Comparison of ENCODE assay signal across 21 cellular contexts in the genomic region with DNA sequence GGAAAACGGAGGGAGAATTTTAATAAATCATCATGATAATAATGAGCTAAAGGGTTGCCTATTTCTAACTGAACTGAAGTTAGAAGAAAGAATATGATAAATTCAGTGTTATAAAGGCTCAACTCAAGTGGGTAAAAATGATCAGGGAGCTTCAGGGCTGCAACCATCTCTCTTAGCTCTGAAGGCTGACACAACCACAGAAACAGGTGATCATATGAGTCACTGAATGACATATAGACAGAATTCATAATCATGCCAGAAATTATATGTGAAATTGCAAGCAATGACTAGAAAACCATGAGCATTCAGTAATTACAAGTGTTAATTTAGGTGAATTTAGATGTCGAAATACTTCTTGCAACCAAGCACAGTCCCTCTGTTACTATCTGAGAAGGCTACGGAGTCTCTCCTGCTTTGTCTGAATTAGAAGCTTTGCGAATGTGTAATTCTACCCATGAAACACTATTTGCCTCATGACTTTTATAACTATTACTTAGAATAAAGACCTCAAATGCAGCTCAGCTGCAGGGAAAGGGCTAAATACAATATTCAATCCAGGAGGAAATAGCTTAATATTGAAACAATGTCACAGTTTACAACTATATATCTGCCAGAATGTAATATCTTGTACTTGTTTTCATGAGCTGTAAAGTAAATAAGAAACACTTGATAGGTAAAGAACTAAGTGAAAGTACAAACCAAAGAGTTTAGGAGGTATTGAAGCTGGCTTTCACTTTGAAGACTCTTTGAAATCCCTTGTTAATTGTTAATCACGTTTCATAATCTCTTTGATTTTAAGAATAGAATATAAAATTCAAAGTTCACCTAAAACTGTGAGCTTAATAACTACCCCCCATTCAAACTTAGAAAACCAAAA.
DNase-seq lines count a peak whose midpoint lies in the region; ATAC-seq and TF ChIP-seq lines count a peak whose summit lies in the region.
"Had no signal": no experiment of that assay in that cellular context is flagged by ENCODE, and none has a peak within 500 bp of the region (broad histone marks: within the 10 kb centered on the region; RNA-seq: fewer than 3 reads in every experiment).

No MANE protein-coding gene starts in this region.

- CTCF ChIA-PET in RWPE1 (lab: Yijun Ruan, JAX): no interaction called here

- no peak for TF ChIP-seq CTCF in RWPE1 (conservative IDR thresholded peaks at IDR 0.05; ENCODE audit: low read depth)
- TF ChIP-seq CTCF in foreskin keratinocyte (conservative IDR thresholded peaks at IDR 0.05): no peak

- POLR2A ChIA-PET in RWPE1 (lab: Yijun Ruan, JAX; ENCODE audit: low non-redundant PET): no interaction called here

- no peaks in the 10 kb centered on the region for H3K4me1 ChIP-seq in foreskin keratinocyte
- H3K4me1 ChIP-seq: Peyer's patch had no signal

- H3K27me3 ChIP-seq in foreskin keratinocyte: no peaks in the 10 kb centered on the region
- H3K27me3 ChIP-seq: MG63, Peyer's patch had no signal

- DNase-seq in DMS53 (lab: John Stamatoyannopoulos, UW) (peak; percentile 26), DMS53 treated with DMSO at 0.1 percent for 48 hours (lab: John Stamatoyannopoulos, UW; ENCODE audit: unreplicated experiment) (no peak), RWPE1 (ENCODE audit: low spot score) (peak; percentile 4), foreskin keratinocyte (peak; percentile 11 to 32), cortex of kidney (lab: John Stamatoyannopoulos, UW) (no peak), activated gamma-delta T cell treated with Interleukin-2 at 50 U/mL for 16 hours (no peak), hypothalamus (lab: John Stamatoyannopoulos, UW) (no peak)
- DNase-seq: GDM1, H9, KG1, MG63, NCI-H1092, NCI-H1436 treated with DMSO at 0.1 percent for 48 hours, NCI-H2029, NCI-H345, NCI-H524 treated with DMSO at 0.1 percent for 48 hours, Peyer's patch, Right ventricle myocardium superior had no signal

- peak; percentile 75 for ATAC-seq in foreskin keratinocyte
- ATAC-seq in HG03175 (IDR thresholded peaks at IDR 0.05; ENCODE audit: unreplicated experiment): no peak

- H3K27ac ChIP-seq in RWPE1 (no peak overlapping the region), foreskin keratinocyte (no peak overlapping the region)
- H3K27ac ChIP-seq: 22Rv1, Peyer's patch, SK-N-MC had no signal

Comparison
In these comparisons a context has a peak if more than half of its experiments do, and no peak if none do; other contexts are left out.
1. DNase-seq: peak in DMS53 (single experiment), RWPE1 (single experiment) and foreskin keratinocyte (2 of 2); none in DMS53 treated with DMSO at 0.1 percent for 48 hours (single experiment), cortex of kidney (single experiment), activated gamma-delta T cell treated with Interleukin-2 at 50 U/mL for 16 hours (single experiment) and hypothalamus (0 of 51).